Comparison of ENCODE assay signal across 12 cellular contexts in genomic region chr1:3352952-3353331, GRCh38.
DNase-seq lines count a peak whose midpoint lies in the region; ATAC-seq, FAIRE-seq and TF ChIP-seq lines count a peak whose summit lies in the region.
"Had no signal": no experiment of that assay in that cellular context is flagged by ENCODE, and none has a peak within 500 bp of the region (broad histone marks: within the 10 kb centered on the region; RNA-seq: fewer than 3 reads in every experiment).

No MANE protein-coding gene starts in this region.

- peaks cover 3 to 13% of the 10 kb centered on the region in 2 donors for H3K27me3 Mint-ChIP-seq in T-cell
- H3K27me3 Mint-ChIP-seq in activated T-helper 17 cell treated with anti-CD3 and anti-CD28 coated beads, Interleukin-2, amount 50 U/mL, for 72 hours, result peaks cover 3% of the 10 kb centered on the region
- H3K27me3 Mint-ChIP-seq in activated naive CD8-positive, alpha-beta T cell treated with anti-CD3 and anti-CD28 coated beads, Interleukin-2, amount 50 U/mL, for 24 hours, result peaks cover 3% of the 10 kb centered on the region
- H3K27me3 Mint-ChIP-seq: activated CD4-positive, alpha-beta T cell treated with anti-CD3 and anti-CD28 coated beads, Interleukin-2, amount 10 ng/mL, durations not matched to agents 7 days and 5 days; activated naive CD8-positive, alpha-beta T cell treated with anti-CD3 and anti-CD28 coated beads, Interleukin-2, amount 10 ng/mL, durations not matched to agents 7 days and 5 days had no signal

- no peaks in the 10 kb centered on the region for H3K9me3 Mint-ChIP-seq in T-cell
- H3K9me3 Mint-ChIP-seq in activated T-helper 17 cell treated with anti-CD3 and anti-CD28 coated beads, Interleukin-2, amount 50 U/mL, for 72 hours, result no peaks in the 10 kb centered on the region
- H3K9me3 Mint-ChIP-seq in activated naive CD8-positive, alpha-beta T cell treated with anti-CD3 and anti-CD28 coated beads, Interleukin-2, amount 50 U/mL, for 24 hours, result no peaks in the 10 kb centered on the region
- H3K9me3 Mint-ChIP-seq: activated CD4-positive, alpha-beta T cell treated with anti-CD3 and anti-CD28 coated beads, Interleukin-2, amount 10 ng/mL, durations not matched to agents 7 days and 5 days; activated naive CD8-positive, alpha-beta T cell treated with anti-CD3 and anti-CD28 coated beads, Interleukin-2, amount 10 ng/mL, durations not matched to agents 7 days and 5 days; stimulated activated effector memory CD8-positive, alpha-beta T cell treated with anti-CD3 and anti-CD28 coated beads, Interleukin-12 subunit alpha, Interleukin-12 subunit beta, amount 100 ng/mL, for 72 hours had no signal

- H3K27ac ChIP-seq in mucosa of rectum (ENCODE audit: low read depth in 2 of 2, low read length in 2 of 2), result peak overlapping the region; percentile 38 to 51
- H3K27ac ChIP-seq in transverse colon, result peak overlapping the region; percentile 75 to 92 (median 81)

- DNase-seq in RCC 7860 (ENCODE audit: low spot score), result peak; percentile 14
- DNase-seq in fibroblast of mammary gland (ENCODE audit: low read depth), result peak; percentile 52
- peak; percentile 64 for DNase-seq in transverse colon
- no peak for DNase-seq in T-cell
- DNase-seq in activated CD8-positive, alpha-beta memory T cell treated with anti-CD3 and anti-CD28 coated beads for 24 hours, result no peak
- DNase-seq in activated naive CD8-positive, alpha-beta T cell treated with anti-CD3 and anti-CD28 coated beads, Interleukin-2, amount 50 U/mL, for 24 hours, result no peak
- DNase-seq: activated CD4-positive, alpha-beta T cell treated with anti-CD3 and anti-CD28 coated beads, Interleukin-2, amount 10 ng/mL, durations not matched to agents 7 days and 5 days; activated naive CD8-positive, alpha-beta T cell treated with anti-CD3 and anti-CD28 coated beads, Interleukin-2, amount 10 ng/mL, durations not matched to agents 7 days and 5 days; NCI-H2029 treated with DMSO at 0.1 percent for 48 hours had no signal

- ATAC-seq in T-cell (replicated peaks in 1 of 4), result no peak
- ATAC-seq in activated T-helper 17 cell treated with anti-CD3 and anti-CD28 coated beads, Interleukin-2, amount 50 U/mL, for 72 hours (replicated peaks), result no peak
- no peak for ATAC-seq in activated naive CD8-positive, alpha-beta T cell treated with anti-CD3 and anti-CD28 coated beads, Interleukin-2, amount 50 U/mL, for 24 hours
- ATAC-seq: stimulated activated effector memory CD8-positive, alpha-beta T cell treated with anti-CD3 and anti-CD28 coated beads, Interleukin-12 subunit alpha, Interleukin-12 subunit beta, amount 100 ng/mL, for 72 hours had no signal

- no peak for FAIRE-seq in RCC 7860 (lab: Jason Lieb, UNC)

- H3K4me1 Mint-ChIP-seq in T-cell, result no peaks in the 10 kb centered on the region
- no peaks in the 10 kb centered on the region for H3K4me1 Mint-ChIP-seq in activated T-helper 17 cell treated with anti-CD3 and anti-CD28 coated beads, Interleukin-2, amount 50 U/mL, for 72 hours
- H3K4me1 Mint-ChIP-seq in activated naive CD8-positive, alpha-beta T cell treated with anti-CD3 and anti-CD28 coated beads, Interleukin-2, amount 50 U/mL, for 24 hours, result peaks cover 2% of the 10 kb centered on the region
- H3K4me1 Mint-ChIP-seq: activated CD4-positive, alpha-beta T cell treated with anti-CD3 and anti-CD28 coated beads, Interleukin-2, amount 10 ng/mL, durations not matched to agents 7 days and 5 days; activated naive CD8-positive, alpha-beta T cell treated with anti-CD3 and anti-CD28 coated beads, Interleukin-2, amount 10 ng/mL, durations not matched to agents 7 days and 5 days; stimulated activated effector memory CD8-positive, alpha-beta T cell treated with anti-CD3 and anti-CD28 coated beads, Interleukin-12 subunit alpha, Interleukin-12 subunit beta, amount 100 ng/mL, for 72 hours had no signal

- H3K27me3 ChIP-seq in mucosa of rectum (ENCODE audit: control insufficient read depth in 2 of 2, insufficient read depth in 2 of 2, low read length in 2 of 2), result no peaks in the 10 kb centered on the region
- H3K27me3 ChIP-seq in transverse colon, result no peaks in the 10 kb centered on the region

- TF ChIP-seq CTCF in fibroblast of mammary gland (conservative IDR thresholded peaks at IDR 0.05; ENCODE audit: control insufficient read depth, insufficient read depth, low read depth, low read length) (no peak), transverse colon (IDR thresholded peaks at IDR 0.05) (no peak)

- H3K36me3 ChIP-seq in mucosa of rectum (ENCODE audit: control insufficient read depth in 2 of 2, insufficient read depth in 2 of 2, low read length in 2 of 2), result no peaks in the 10 kb centered on the region
- no peaks in the 10 kb centered on the region for H3K36me3 ChIP-seq in transverse colon

- POLR2A ChIA-PET in T-cell (lab: Charles Lee), result no interaction called here

- intact Hi-C loops in transverse colon (cut with DNase I; ENCODE audit: low total_unique reads), result no loop called here

- TF ChIP-seq POLR2A in transverse colon (IDR thresholded peaks at IDR 0.05), result no peak

- WGBS in transverse colon (ENCODE audit: low coverage in 1 of 2), 2 donors, result 33% methylated on average over 13 of the region's 13 CpGs; no CpG with 5 or more reads in 1 of the 2 donors

- H3K9ac ChIP-seq in mucosa of rectum (ENCODE audit: low read depth in 1 of 2, low read length in 2 of 2), result peak overlapping the region in 1 of 2 donors; percentile 14

- no peak overlapping the region for H3K27ac Mint-ChIP-seq in T-cell
- H3K27ac Mint-ChIP-seq in activated T-helper 17 cell treated with anti-CD3 and anti-CD28 coated beads, Interleukin-2, amount 50 U/mL, for 72 hours, result no peak overlapping the region
- no peak overlapping the region for H3K27ac Mint-ChIP-seq in activated naive CD8-positive, alpha-beta T cell treated with anti-CD3 and anti-CD28 coated beads, Interleukin-2, amount 50 U/mL, for 24 hours
- H3K27ac Mint-ChIP-seq: activated CD4-positive, alpha-beta T cell treated with anti-CD3 and anti-CD28 coated beads, Interleukin-2, amount 10 ng/mL, durations not matched to agents 7 days and 5 days; activated naive CD8-positive, alpha-beta T cell treated with anti-CD3 and anti-CD28 coated beads, Interleukin-2, amount 10 ng/mL, durations not matched to agents 7 days and 5 days; stimulated activated effector memory CD8-positive, alpha-beta T cell treated with anti-CD3 and anti-CD28 coated beads, Interleukin-12 subunit alpha, Interleukin-12 subunit beta, amount 100 ng/mL, for 72 hours had no signal

- no peaks in the 10 kb centered on the region for H3K36me3 Mint-ChIP-seq in T-cell
- no peaks in the 10 kb centered on the region for H3K36me3 Mint-ChIP-seq in activated T-helper 17 cell treated with anti-CD3 and anti-CD28 coated beads, Interleukin-2, amount 50 U/mL, for 72 hours (ENCODE audit: low read depth)
- H3K36me3 Mint-ChIP-seq in activated naive CD8-positive, alpha-beta T cell treated with anti-CD3 and anti-CD28 coated beads, Interleukin-2, amount 50 U/mL, for 24 hours (ENCODE audit: low read depth), result no peaks in the 10 kb centered on the region
- H3K36me3 Mint-ChIP-seq: activated naive CD8-positive, alpha-beta T cell treated with anti-CD3 and anti-CD28 coated beads, Interleukin-2, amount 10 ng/mL, durations not matched to agents 7 days and 5 days; stimulated activated effector memory CD8-positive, alpha-beta T cell treated with anti-CD3 and anti-CD28 coated beads, Interleukin-12 subunit alpha, Interleukin-12 subunit beta, amount 100 ng/mL, for 72 hours had no signal

- in situ Hi-C loops in transverse colon (cut with MboI; ENCODE audit: low pct_ligation_motif_present in 1 of 4, low pct_unique_long_range_greater_than_20kb in 1 of 4, low sequenced_read_pairs in 3 of 4), result no loop called here

- H3K4me3 Mint-ChIP-seq in T-cell, result no peak overlapping the region
- no peak overlapping the region for H3K4me3 Mint-ChIP-seq in activated T-helper 17 cell treated with anti-CD3 and anti-CD28 coated beads, Interleukin-2, amount 50 U/mL, for 72 hours
- no peak overlapping the region for H3K4me3 Mint-ChIP-seq in activated naive CD8-positive, alpha-beta T cell treated with anti-CD3 and anti-CD28 coated beads, Interleukin-2, amount 50 U/mL, for 24 hours
- H3K4me3 Mint-ChIP-seq: activated CD4-positive, alpha-beta T cell treated with anti-CD3 and anti-CD28 coated beads, Interleukin-2, amount 10 ng/mL, durations not matched to agents 7 days and 5 days; activated naive CD8-positive, alpha-beta T cell treated with anti-CD3 and anti-CD28 coated beads, Interleukin-2, amount 10 ng/mL, durations not matched to agents 7 days and 5 days; stimulated activated effector memory CD8-positive, alpha-beta T cell treated with anti-CD3 and anti-CD28 coated beads, Interleukin-12 subunit alpha, Interleukin-12 subunit beta, amount 100 ng/mL, for 72 hours had no signal

- peaks cover 0 to 7% of the 10 kb centered on the region in 2 donors for H3K4me1 ChIP-seq in mucosa of rectum (ENCODE audit: control insufficient read depth in 2 of 2, insufficient read depth in 2 of 2, low read length in 2 of 2)
- H3K4me1 ChIP-seq in transverse colon, result peaks cover 11 to 33% (median 19%) of the 10 kb centered on the region in 4 donors

- no peak for TF ChIP-seq EP300 in transverse colon (IDR thresholded peaks at IDR 0.05; ENCODE audit: low read depth)

- H3K4me3 ChIP-seq in fibroblast of mammary gland (ENCODE audit: control insufficient read depth, low read depth, low read length) (no peak overlapping the region), mucosa of rectum (ENCODE audit: low read length in 2 of 2) (no peak overlapping the region), transverse colon (no peak overlapping the region)

- CTCF ChIA-PET in T-cell (lab: Charles Lee), result no interaction called here

- H3K9me3 ChIP-seq in mucosa of rectum (ENCODE audit: control insufficient read depth in 2 of 2, low read length in 2 of 2), result no peaks in the 10 kb centered on the region
- no peaks in the 10 kb centered on the region for H3K9me3 ChIP-seq in transverse colon

Comparison
In these comparisons a context has a peak if more than half of its experiments do, and no peak if none do; other contexts are left out.
1. DNase-seq: peak in RCC 7860 (single experiment), fibroblast of mammary gland (single experiment) and transverse colon (single experiment); none in T-cell (0 of 34), activated CD8-positive, alpha-beta memory T cell treated with anti-CD3 and anti-CD28 coated beads for 24 hours (single experiment) and activated naive CD8-positive, alpha-beta T cell treated with anti-CD3 and anti-CD28 coated beads, Interleukin-2, amount 50 U/mL, for 24 hours (single experiment).